24 cellular contexts compared by ENCODE assay signal in the genomic region with DNA sequence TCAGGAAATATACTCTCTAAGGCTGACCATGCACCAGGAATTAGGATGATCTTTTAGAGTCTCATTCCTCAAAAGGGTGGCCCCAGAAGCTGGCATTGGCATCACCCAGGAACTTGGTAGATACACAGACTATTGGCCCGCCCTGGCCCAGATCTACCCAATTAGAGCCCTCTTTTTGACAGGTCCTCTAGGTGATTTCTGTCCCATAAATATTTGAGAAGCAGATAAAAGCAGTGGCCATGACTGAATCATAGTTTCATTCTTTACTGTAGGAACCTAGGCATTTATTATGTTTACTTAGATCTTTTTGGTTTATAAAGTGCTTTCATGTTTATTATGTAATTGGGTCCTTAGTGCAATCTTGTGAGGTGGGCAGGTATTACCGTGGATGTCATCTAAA.
"Had no signal": no experiment of that assay in that cellular context is flagged by ENCODE, and none has a peak within 500 bp of the region (broad histone marks: within the 10 kb centered on the region; RNA-seq: fewer than 3 reads in every experiment).

No MANE protein-coding gene starts in this region.

- H3K27ac ChIP-seq: coronary artery, gastroesophageal sphincter, heart left ventricle, left ventricle myocardium inferior, thyroid gland had no signal

- H3K4me3 ChIP-seq: coronary artery, gastroesophageal sphincter, heart left ventricle, left ventricle myocardium inferior, thyroid gland had no signal

- H3K9me3 ChIP-seq: gastroesophageal sphincter, heart left ventricle, left ventricle myocardium inferior, thyroid gland had no signal

- H3K9me3 Mint-ChIP-seq: activated B cell treated with CpG ODN at 0.5 μM for 24 hours; activated CD4-positive, alpha-beta T cell treated with anti-CD3 and anti-CD28 coated beads, Interleukin-2, amount 10 ng/mL, durations not matched to agents 24 days and 14 days; activated CD8-positive, alpha-beta T cell treated with anti-CD3 and anti-CD28 coated beads for 36 hours; activated naive CD8-positive, alpha-beta T cell treated with anti-CD3 and anti-CD28 coated beads, Interleukin-2, amount 10 ng/mL, durations not matched to agents 7 days and 5 days; activated T-helper 2 cell treated with anti-CD3 and anti-CD28 coated beads, Interferon-gamma antibody, Interleukin-2, Interleukin-4, amounts not matched to agents 10 μg/mL and 5 μg/mL and 100 μg/mL, durations not matched to agents 14 hours and 24 hours and 36 hours; central memory CD8-positive, alpha-beta T cell; nephron progenitor cell; T-helper 2 cell treated with Interferon-gamma antibody and Interleukin-4, amounts not matched to agents 5 μg/mL and 100 μg/mL, for 36 hours had no signal

- ATAC-seq: activated CD8-positive, alpha-beta T cell treated with anti-CD3 and anti-CD28 coated beads for 36 hours; esophagus mucosa; gastroesophageal sphincter; heart left ventricle had no signal

- H3K27me3 ChIP-seq: gastroesophageal sphincter, heart left ventricle, thyroid gland had no signal

- H3K27me3 Mint-ChIP-seq: activated B cell treated with CpG ODN at 0.5 μM for 24 hours; activated CD4-positive, alpha-beta T cell treated with anti-CD3 and anti-CD28 coated beads, Interleukin-2, amount 10 ng/mL, durations not matched to agents 24 days and 14 days; activated CD8-positive, alpha-beta T cell treated with anti-CD3 and anti-CD28 coated beads for 36 hours; activated naive CD8-positive, alpha-beta T cell treated with anti-CD3 and anti-CD28 coated beads, Interleukin-2, amount 10 ng/mL, durations not matched to agents 7 days and 5 days; brain; central memory CD8-positive, alpha-beta T cell had no signal

- H3K36me3 ChIP-seq: thyroid gland had no signal

- H3K4me3 Mint-ChIP-seq: activated B cell treated with CpG ODN at 0.5 μM for 24 hours; activated CD4-positive, alpha-beta T cell treated with anti-CD3 and anti-CD28 coated beads, Interleukin-2, amount 10 ng/mL, durations not matched to agents 24 days and 14 days; activated CD8-positive, alpha-beta T cell treated with anti-CD3 and anti-CD28 coated beads for 36 hours; activated naive CD8-positive, alpha-beta T cell treated with anti-CD3 and anti-CD28 coated beads, Interleukin-2, amount 10 ng/mL, durations not matched to agents 7 days and 5 days; brain; central memory CD8-positive, alpha-beta T cell; nephron progenitor cell; T-helper 2 cell treated with Interferon-gamma antibody and Interleukin-4, amounts not matched to agents 5 μg/mL and 100 μg/mL, for 36 hours had no signal

- DNase-seq: activated B cell treated with CpG ODN at 0.5 μM for 24 hours; activated CD4-positive, alpha-beta T cell treated with anti-CD3 and anti-CD28 coated beads, Interleukin-2, amount 10 ng/mL, durations not matched to agents 24 days and 14 days; activated CD8-positive, alpha-beta T cell treated with anti-CD3 and anti-CD28 coated beads for 36 hours; activated naive CD4-positive, alpha-beta T cell treated with Interleukin-2 at 50 U/mL for 16 hours; activated naive CD8-positive, alpha-beta T cell treated with anti-CD3 and anti-CD28 coated beads, Interleukin-2, amount 10 ng/mL, durations not matched to agents 7 days and 5 days; activated T-cell treated with anti-CD3 and anti-CD28 coated beads, Interleukin-2, amount 50 U/mL, for 1 hour; heart left ventricle; kidney; left ventricle myocardium inferior; mammary epithelial cell; midbrain; nephron progenitor cell; occipital lobe; retina; stimulated activated naive CD4-positive, alpha-beta T cell; thyroid gland had no signal

- H3K27ac Mint-ChIP-seq: activated B cell treated with CpG ODN at 0.5 μM for 24 hours; activated CD4-positive, alpha-beta T cell treated with anti-CD3 and anti-CD28 coated beads, Interleukin-2, amount 10 ng/mL, durations not matched to agents 24 days and 14 days; activated CD8-positive, alpha-beta T cell treated with anti-CD3 and anti-CD28 coated beads for 36 hours; activated naive CD8-positive, alpha-beta T cell treated with anti-CD3 and anti-CD28 coated beads, Interleukin-2, amount 10 ng/mL, durations not matched to agents 7 days and 5 days; activated T-helper 2 cell treated with anti-CD3 and anti-CD28 coated beads, Interferon-gamma antibody, Interleukin-2, Interleukin-4, amounts not matched to agents 10 μg/mL and 5 μg/mL and 100 μg/mL, durations not matched to agents 14 hours and 24 hours and 36 hours; brain; nephron progenitor cell; T-helper 2 cell treated with Interferon-gamma antibody and Interleukin-4, amounts not matched to agents 5 μg/mL and 100 μg/mL, for 36 hours had no signal

- FAIRE-seq: kidney, TTC549 had no signal
